ENCODE assay signal across 2 cellular contexts in genomic region chr20:10662661-10663458, GRCh38.
TF ChIP-seq lines count a peak whose summit lies in the region.

No MANE protein-coding gene starts in this region.

TF ChIP-seq in GM12878, 131 proteins besides CTCF, POLR2A, EP300 and RAD21 (continues in another document):
- TF ChIP-seq ELK1 (IDR thresholded peaks at IDR 0.05; ENCODE audit: low read depth, low read length), result no peak
- TF ChIP-seq MYB (IDR thresholded peaks at IDR 0.05; ENCODE audit: borderline replicate concordance, low read depth, low read length), result no peak
- no peak for TF ChIP-seq PRDM15 (CRISPR knock-in tag; IDR thresholded peaks at IDR 0.05)
- no peak for TF ChIP-seq ZSCAN29 (IDR thresholded peaks at IDR 0.05)
- TF ChIP-seq BHLHE40 (IDR thresholded peaks at IDR 0.05; ENCODE audit: borderline replicate concordance in 1 of 2, low read depth in 2 of 2, low read length in 1 of 2), result peak; percentile 25 to 33; a peak in 1 of 4 replicates
- TF ChIP-seq STAT1 (conservative IDR thresholded peaks at IDR 0.05), result no peak
- TF ChIP-seq ASH2L (IDR thresholded peaks at IDR 0.05; ENCODE audit: borderline replicate concordance, low read depth), result no peak
- TF ChIP-seq, protein P1, sequence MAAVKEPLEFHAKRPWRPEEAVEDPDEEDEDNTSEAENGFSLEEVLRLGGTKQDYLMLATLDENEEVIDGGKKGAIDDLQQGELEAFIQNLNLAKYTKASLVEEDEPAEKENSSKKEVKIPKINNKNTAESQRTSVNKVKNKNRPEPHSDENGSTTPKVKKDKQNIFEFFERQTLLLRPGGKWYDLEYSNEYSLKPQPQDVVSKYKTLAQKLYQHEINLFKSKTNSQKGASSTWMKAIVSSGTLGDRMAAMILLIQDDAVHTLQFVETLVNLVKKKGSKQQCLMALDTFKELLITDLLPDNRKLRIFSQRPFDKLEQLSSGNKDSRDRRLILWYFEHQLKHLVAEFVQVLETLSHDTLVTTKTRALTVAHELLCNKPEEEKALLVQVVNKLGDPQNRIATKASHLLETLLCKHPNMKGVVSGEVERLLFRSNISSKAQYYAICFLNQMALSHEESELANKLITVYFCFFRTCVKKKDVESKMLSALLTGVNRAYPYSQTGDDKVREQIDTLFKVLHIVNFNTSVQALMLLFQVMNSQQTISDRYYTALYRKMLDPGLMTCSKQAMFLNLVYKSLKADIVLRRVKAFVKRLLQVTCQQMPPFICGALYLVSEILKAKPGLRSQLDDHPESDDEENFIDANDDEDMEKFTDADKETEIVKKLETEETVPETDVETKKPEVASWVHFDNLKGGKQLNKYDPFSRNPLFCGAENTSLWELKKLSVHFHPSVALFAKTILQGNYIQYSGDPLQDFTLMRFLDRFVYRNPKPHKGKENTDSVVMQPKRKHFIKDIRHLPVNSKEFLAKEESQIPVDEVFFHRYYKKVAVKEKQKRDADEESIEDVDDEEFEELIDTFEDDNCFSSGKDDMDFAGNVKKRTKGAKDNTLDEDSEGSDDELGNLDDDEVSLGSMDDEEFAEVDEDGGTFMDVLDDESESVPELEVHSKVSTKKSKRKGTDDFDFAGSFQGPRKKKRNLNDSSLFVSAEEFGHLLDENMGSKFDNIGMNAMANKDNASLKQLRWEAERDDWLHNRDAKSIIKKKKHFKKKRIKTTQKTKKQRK (IDR thresholded peaks at IDR 0.05; ENCODE audit: low read depth, low read length), result no peak
- no peak for TF ChIP-seq BRCA1 (IDR thresholded peaks at IDR 0.05; ENCODE audit: low read depth, low read length)
- TF ChIP-seq E2F4 (IDR thresholded peaks at IDR 0.05; ENCODE audit: low read depth, low read length), result no peak
- no peak for TF ChIP-seq KLF5 (IDR thresholded peaks at IDR 0.05; ENCODE audit: partially characterized antibody)
- TF ChIP-seq IKZF2 (IDR thresholded peaks at IDR 0.05), result peak in 1 of 2 experiments; percentile 18; a peak in 1 of 4 replicates
- TF ChIP-seq, protein P2, sequence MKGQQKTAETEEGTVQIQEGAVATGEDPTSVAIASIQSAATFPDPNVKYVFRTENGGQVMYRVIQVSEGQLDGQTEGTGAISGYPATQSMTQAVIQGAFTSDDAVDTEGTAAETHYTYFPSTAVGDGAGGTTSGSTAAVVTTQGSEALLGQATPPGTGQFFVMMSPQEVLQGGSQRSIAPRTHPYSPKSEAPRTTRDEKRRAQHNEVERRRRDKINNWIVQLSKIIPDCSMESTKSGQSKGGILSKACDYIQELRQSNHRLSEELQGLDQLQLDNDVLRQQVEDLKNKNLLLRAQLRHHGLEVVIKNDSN (IDR thresholded peaks at IDR 0.05; ENCODE audit: borderline replicate concordance, extremely low read length, insufficient read depth, low read depth, low read length), result no peak

TF ChIP-seq in SK-N-SH, 30 proteins besides CTCF, POLR2A, EP300 and RAD21:
- TF ChIP-seq, protein P2 (IDR thresholded peaks at IDR 0.05; ENCODE audit: borderline replicate concordance, low read depth), result no peak
- TF ChIP-seq RXRA (IDR thresholded peaks at IDR 0.05; ENCODE audit: borderline replicate concordance, low read depth) (no peak), SIN3A (IDR thresholded peaks at IDR 0.05; ENCODE audit: borderline replicate concordance, low read depth, low read length) (no peak), GATA2 (CRISPR knock-in tag; IDR thresholded peaks at IDR 0.05) (no peak), CHD2 (IDR thresholded peaks at IDR 0.05; ENCODE audit: low read length, partially characterized antibody) (no peak), REST (IDR thresholded peaks at IDR 0.05; ENCODE audit: low read depth, low read length) (no peak), POLR2AphosphoS5 (IDR thresholded peaks at IDR 0.05; ENCODE audit: low read depth, low read length) (no peak), GABPA (IDR thresholded peaks at IDR 0.05; ENCODE audit: low read depth) (no peak), YY1 (IDR thresholded peaks at IDR 0.05; ENCODE audit: low read depth) (no peak), ELF1 (IDR thresholded peaks at IDR 0.05) (no peak), NRF1 (IDR thresholded peaks at IDR 0.05; ENCODE audit: low read depth, low read length) (no peak), TEAD4 (IDR thresholded peaks at IDR 0.05; ENCODE audit: borderline replicate concordance, insufficient read depth) (no peak), FOSL2 (IDR thresholded peaks at IDR 0.05; ENCODE audit: borderline replicate concordance, low read depth) (no peak), MXI1 (IDR thresholded peaks at IDR 0.05; ENCODE audit: low read depth, low read length) (no peak), USF2 (IDR thresholded peaks at IDR 0.05; ENCODE audit: borderline replicate concordance, low read depth, low read length) (no peak)
- TF ChIP-seq, protein P3, sequence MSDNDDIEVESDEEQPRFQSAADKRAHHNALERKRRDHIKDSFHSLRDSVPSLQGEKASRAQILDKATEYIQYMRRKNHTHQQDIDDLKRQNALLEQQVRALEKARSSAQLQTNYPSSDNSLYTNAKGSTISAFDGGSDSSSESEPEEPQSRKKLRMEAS (IDR thresholded peaks at IDR 0.05; ENCODE audit: low read depth), result no peak
- TF ChIP-seq, protein P4, sequence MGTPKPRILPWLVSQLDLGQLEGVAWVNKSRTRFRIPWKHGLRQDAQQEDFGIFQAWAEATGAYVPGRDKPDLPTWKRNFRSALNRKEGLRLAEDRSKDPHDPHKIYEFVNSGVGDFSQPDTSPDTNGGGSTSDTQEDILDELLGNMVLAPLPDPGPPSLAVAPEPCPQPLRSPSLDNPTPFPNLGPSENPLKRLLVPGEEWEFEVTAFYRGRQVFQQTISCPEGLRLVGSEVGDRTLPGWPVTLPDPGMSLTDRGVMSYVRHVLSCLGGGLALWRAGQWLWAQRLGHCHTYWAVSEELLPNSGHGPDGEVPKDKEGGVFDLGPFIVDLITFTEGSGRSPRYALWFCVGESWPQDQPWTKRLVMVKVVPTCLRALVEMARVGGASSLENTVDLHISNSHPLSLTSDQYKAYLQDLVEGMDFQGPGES (IDR thresholded peaks at IDR 0.05; ENCODE audit: low read depth, low read length), result no peak
